Comparison of ENCODE assay signal across 8 cellular contexts in genomic region chr1:28580706-28581530, GRCh38. TPM values are rescaled to one million over a fixed set of nuclear protein-coding genes. Genes with fewer than 3 reads are reported as not detected.
A peak's percentile ranks its signal among the peaks of the same experiment; 100 is the strongest.
DNase-seq lines count a peak whose midpoint lies in the region; ATAC-seq and TF ChIP-seq lines count a peak whose summit lies in the region.

No MANE protein-coding gene starts in this region.

- H3K4me1 ChIP-seq in BE2C (no peaks in the 10 kb centered on the region), sigmoid colon (peaks cover 0 to 40% (median 30%) of the 10 kb centered on the region in 4 donors)

- ATAC-seq in GM18520 (IDR thresholded peaks at IDR 0.05; ENCODE audit: unreplicated experiment) (peak; percentile 7), HG03342 (IDR thresholded peaks at IDR 0.05; ENCODE audit: unreplicated experiment) (peak; percentile 13)
- peak; percentile 34 for ATAC-seq in activated naive CD8-positive, alpha-beta T cell treated with anti-CD3 and anti-CD28 coated beads, Interleukin-2, amount 10 ng/mL, durations not matched to agents 7 days and 5 days (ENCODE audit: low read depth)

- H3K27ac Mint-ChIP-seq in activated naive CD8-positive, alpha-beta T cell treated with anti-CD3 and anti-CD28 coated beads, Interleukin-2, amount 10 ng/mL, durations not matched to agents 7 days and 5 days: peak overlapping the region; percentile 83

- WGBS in sigmoid colon, 2 donors: 1% methylated on average over 26 of the region's 26 CpGs

- peak overlapping the region; percentile 95 for H3K4me3 Mint-ChIP-seq in activated naive CD8-positive, alpha-beta T cell treated with anti-CD3 and anti-CD28 coated beads, Interleukin-2, amount 10 ng/mL, durations not matched to agents 7 days and 5 days

- no peaks in the 10 kb centered on the region for H3K27me3 Mint-ChIP-seq in activated naive CD8-positive, alpha-beta T cell treated with anti-CD3 and anti-CD28 coated beads, Interleukin-2, amount 10 ng/mL, durations not matched to agents 7 days and 5 days

- H3K4me1 Mint-ChIP-seq in activated naive CD8-positive, alpha-beta T cell treated with anti-CD3 and anti-CD28 coated beads, Interleukin-2, amount 10 ng/mL, durations not matched to agents 7 days and 5 days: peaks cover 26% of the 10 kb centered on the region

- POLR2A ChIA-PET in activated naive CD8-positive, alpha-beta T cell treated with anti-CD3 and anti-CD28 coated beads, Interleukin-2, amount 10 ng/mL, durations not matched to agents 7 days and 5 days (lab: Charles Lee): interaction anchor here (0.6 to 5.3 kb wide), 49 partner anchors 9 to 855 kb away, joined by 3 to 104 read pairs (median 5); partner anchors contain the start of genes ATP5IF1, EPB41, FAM76A and GMEB1

- H3K36me3 ChIP-seq in BE2C (peaks cover 36% of the 10 kb centered on the region), sigmoid colon (peaks cover 9 to 46% (median 26%) of the 10 kb centered on the region in 4 donors)

- TF ChIP-seq POLR2A in sigmoid colon (IDR thresholded peaks at IDR 0.05): no peak

- TF ChIP-seq EP300 in sigmoid colon (IDR thresholded peaks at IDR 0.05): no peak

- no peaks in the 10 kb centered on the region for H3K9me3 ChIP-seq in BE2C
- no peaks in the 10 kb centered on the region for H3K9me3 ChIP-seq in sigmoid colon

- H3K4me3 ChIP-seq in BE2C (ENCODE audit: low read depth, low read length) (peak overlapping the region; percentile 94), sigmoid colon (peak overlapping the region; percentile 69 to 96 (median 86))

- peak overlapping the region; percentile 82 to 98 (median 94) for H3K27ac ChIP-seq in sigmoid colon

- H3K36me3 Mint-ChIP-seq in activated naive CD8-positive, alpha-beta T cell treated with anti-CD3 and anti-CD28 coated beads, Interleukin-2, amount 10 ng/mL, durations not matched to agents 7 days and 5 days: peaks cover 36% of the 10 kb centered on the region

- H3K27me3 ChIP-seq in BE2C: no peaks in the 10 kb centered on the region
- no peaks in the 10 kb centered on the region for H3K27me3 ChIP-seq in sigmoid colon

- TF ChIP-seq CTCF in BE2C (IDR thresholded peaks at IDR 0.05; ENCODE audit: low read depth, low read length) (peak; percentile 8; the same call in 1 of the 2 replicates), sigmoid colon (IDR thresholded peaks at IDR 0.05) (no peak)

- intact Hi-C loops in sigmoid colon (cut with DNase I): loop anchor here (1.0 to 10.0 kb wide), 3 partner anchors 28 to 346 kb away; partner anchors contain the start of genes ATP5IF1, DNAJC8, TAF12 and TRNAU1AP

- DNase-seq in BE2C (peak; percentile 25), RKO (ENCODE audit: low spot score) (peak; percentile 68), hepatic stellate cell (ENCODE audit: low spot score) (peak; percentile 63), sigmoid colon (no peak), NCI-H226 (no peak)
- peak; percentile 57 for DNase-seq in activated naive CD8-positive, alpha-beta T cell treated with anti-CD3 and anti-CD28 coated beads, Interleukin-2, amount 10 ng/mL, durations not matched to agents 7 days and 5 days

- no peaks in the 10 kb centered on the region for H3K9me3 Mint-ChIP-seq in activated naive CD8-positive, alpha-beta T cell treated with anti-CD3 and anti-CD28 coated beads, Interleukin-2, amount 10 ng/mL, durations not matched to agents 7 days and 5 days

RNA-seq across cellular contexts. Expression of gene RAB42, which starts 11.1 kb away (rescaled TPM):
- 0.91 TPM for polyA plus RNA-seq in BE2C (2012; ENCODE audit: insufficient read depth, insufficient read length, low read depth)
- total RNA-seq in activated naive CD8-positive, alpha-beta T cell treated with anti-CD3 and anti-CD28 coated beads, Interleukin-2, amount 10 ng/mL, durations not matched to agents 7 days and 5 days: under 1 TPM; 0.50 to 0.79 TPM
- 1 to 10 TPM in 3 of 4 donors, under 1 TPM in 1; 0.68 to 3.2 (median 2.1) TPM for total RNA-seq in sigmoid colon
- polyA plus RNA-seq in sigmoid colon: 10 to 100 TPM in 1 of 3 donors, 1 to 10 TPM in 2; 3.4 to 19.0 (median 3.6) TPM

RNA-seq across cellular contexts. Expression of gene TRNAU1AP, which starts 28.0 kb away (rescaled TPM):
- polyA plus RNA-seq in BE2C (2012; ENCODE audit: insufficient read depth, insufficient read length, low read depth): 8.5 TPM
- 10 to 100 TPM; 54.2 to 58.9 TPM for total RNA-seq in activated naive CD8-positive, alpha-beta T cell treated with anti-CD3 and anti-CD28 coated beads, Interleukin-2, amount 10 ng/mL, durations not matched to agents 7 days and 5 days
- 10 to 100 TPM; 20.0 to 36.5 (median 29.9) TPM for total RNA-seq in sigmoid colon
- polyA plus RNA-seq in sigmoid colon: 10 to 100 TPM; 14.1 to 27.6 (median 19.5) TPM

Comparison
In these comparisons a context has a peak if more than half of its experiments do, and no peak if none do; other contexts are left out.
1. DNase-seq: peak in BE2C (single experiment), RKO (single experiment), activated naive CD8-positive, alpha-beta T cell treated with anti-CD3 and anti-CD28 coated beads, Interleukin-2, amount 10 ng/mL, durations not matched to agents 7 days and 5 days (single experiment) and hepatic stellate cell (single experiment); none in sigmoid colon (single experiment) and NCI-H226 (single experiment).
2. Peak in every context shown above with its lines, with median percentiles within 50 percentile points of each other: ATAC-seq.